ENCODE assay signal across 11 cellular contexts in genomic region chr7:122544463-122544862, GRCh38.
DNase-seq lines count a peak whose midpoint lies in the region; ATAC-seq, FAIRE-seq and TF ChIP-seq lines count a peak whose summit lies in the region.
"Had no signal": no experiment of that assay in that cellular context is flagged by ENCODE, and none has a peak within 500 bp of the region (broad histone marks: within the 10 kb centered on the region; RNA-seq: fewer than 3 reads in every experiment).

No MANE protein-coding gene starts in this region.

- no peaks in the 10 kb centered on the region for H3K36me3 ChIP-seq in heart right ventricle

- peak in 1 of 2 donors; percentile 5 for DNase-seq in heart right ventricle
- DNase-seq in foreskin fibroblast: no peak
- DNase-seq in NCI-H1092 treated with DMSO at 0.1 percent for 48 hours (lab: John Stamatoyannopoulos, UW): no peak
- DNase-seq in stimulated activated CD8-positive, alpha-beta memory T cell treated with anti-CD3 and anti-CD28 coated beads, Interleukin-4, amount 100 ng/mL, for 48 hours: no peak
- DNase-seq in urothelium cell line (ENCODE audit: low spot score): no peak
- DNase-seq: NCI-H2171 treated with DMSO at 0.1 percent for 48 hours had no signal

- H3K27me3 ChIP-seq in heart right ventricle: no peaks in the 10 kb centered on the region

- peaks cover 0 to 7% (median 0%) of the 10 kb centered on the region in 9 donors for H3K4me1 ChIP-seq in heart right ventricle

- no peaks in the 10 kb centered on the region for H3K9me3 ChIP-seq in heart right ventricle

- intact Hi-C loops in heart right ventricle (cut with DNase I): no loop called here

- H3K4me3 ChIP-seq in heart right ventricle: no peak overlapping the region
- no peak overlapping the region for H3K4me3 ChIP-seq in foreskin fibroblast (ENCODE audit: low read depth in 1 of 2, low read length in 2 of 2)

- no peak for FAIRE-seq in urothelium cell line (lab: Jason Lieb, UNC)
- FAIRE-seq: H1 had no signal

- TF ChIP-seq CTCF in heart right ventricle (IDR thresholded peaks at IDR 0.05) (no peak), foreskin fibroblast (IDR thresholded peaks at IDR 0.05; ENCODE audit: low read depth, low read length) (no peak)

- no peak overlapping the region for H3K27ac ChIP-seq in heart right ventricle
- H3K27ac ChIP-seq: VCaP had no signal

- WGBS in heart right ventricle, 2 donors: 79 to 83% methylated on average over 2 of the region's 2 CpGs

- ATAC-seq in GM18508 (IDR thresholded peaks at IDR 0.05; ENCODE audit: insufficient read depth, unreplicated experiment) (peak; percentile 89), GM21529 (IDR thresholded peaks at IDR 0.05; ENCODE audit: unreplicated experiment) (peak; percentile 97), HG03378 (IDR thresholded peaks at IDR 0.05; ENCODE audit: unreplicated experiment) (peak; percentile 97), heart right ventricle (peak in 5 of 8 donors; percentile 34 to 75 (median 49))
